9 cellular contexts compared by ENCODE assay signal in the genomic region with DNA sequence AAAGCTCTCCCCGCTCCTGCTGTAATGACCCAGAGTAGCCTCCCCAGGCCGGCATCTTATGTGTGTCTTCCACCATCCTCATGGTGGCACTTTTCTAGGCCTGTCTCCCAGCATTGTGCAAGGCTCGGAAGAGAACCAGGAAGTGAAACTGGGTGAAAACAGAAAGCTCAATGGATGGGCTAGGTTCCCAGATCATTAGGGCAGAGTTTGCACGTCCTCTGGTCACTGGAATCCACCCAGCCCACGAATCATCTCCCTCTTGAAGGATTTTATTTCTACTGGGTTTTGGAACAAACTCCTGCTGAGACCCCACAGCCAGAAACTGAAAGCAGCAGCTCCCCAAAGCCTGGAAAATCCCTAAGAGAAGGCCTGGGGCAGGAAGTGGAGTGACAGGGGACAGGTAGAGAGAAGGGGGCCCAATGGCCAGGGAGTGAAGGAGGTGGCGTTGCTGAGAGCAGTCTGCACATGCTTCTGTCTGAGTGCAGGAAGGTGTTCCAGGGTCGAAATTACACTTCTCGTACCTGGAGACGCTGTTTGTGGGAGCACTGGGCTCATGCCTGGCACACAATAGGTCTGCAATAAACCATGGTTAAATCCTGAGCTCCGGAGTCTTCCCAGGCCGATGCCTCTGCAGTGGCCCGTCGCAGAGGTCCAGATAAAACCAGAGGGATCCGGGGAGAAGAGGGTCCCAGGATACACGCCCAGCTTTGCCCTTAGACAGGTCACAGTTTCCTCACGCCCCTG. TPM values are rescaled to one million over a fixed set of nuclear protein-coding genes. Genes with fewer than 3 reads are reported as not detected.
A peak's percentile ranks its signal among the peaks of the same experiment; 100 is the strongest.
DNase-seq lines count a peak whose midpoint lies in the region; ATAC-seq and TF ChIP-seq lines count a peak whose summit lies in the region.
"Had no signal": no experiment of that assay in that cellular context is flagged by ENCODE, and none has a peak within 500 bp of the region (broad histone marks: within the 10 kb centered on the region; RNA-seq: fewer than 3 reads in every experiment).

No MANE protein-coding gene starts in this region.

- H3K27me3 ChIP-seq in uterus, result no peaks in the 10 kb centered on the region

- intact Hi-C loops in uterus (cut with DNase I; ENCODE audit: low total_unique reads), result no loop called here

- H3K9me3 ChIP-seq in uterus, result no peaks in the 10 kb centered on the region

- TF ChIP-seq POLR2A in uterus (IDR thresholded peaks at IDR 0.05), result no peak

- POLR2A ChIA-PET in RWPE1 (lab: Yijun Ruan, JAX; ENCODE audit: low non-redundant PET), result no interaction called here

- H3K27ac ChIP-seq in uterus (peak overlapping the region; percentile 53 to 72), RWPE1 (no peak overlapping the region)

- TF ChIP-seq CTCF in uterus (IDR thresholded peaks at IDR 0.05), result no peak
- TF ChIP-seq CTCF in RWPE1 (conservative IDR thresholded peaks at IDR 0.05; ENCODE audit: low read depth), result no peak

- H3K36me3 ChIP-seq in uterus, result no peaks in the 10 kb centered on the region

- DNase-seq in SKM-1 treated with dmso at 0.1 percent for 144 hours (lab: John Stamatoyannopoulos, UW; ENCODE audit: unreplicated experiment) (peak; percentile 49), SKM-1 (lab: John Stamatoyannopoulos, UW; ENCODE audit: unreplicated experiment) (no peak), dermis blood vessel endothelial cell (peak; percentile 66), mesenteric fat pad (ENCODE audit: low spot score) (peak; percentile 87), uterus (peak; percentile 54 to 64), RWPE1 (ENCODE audit: low spot score) (no peak), NCI-H82 (lab: John Stamatoyannopoulos, UW) (no peak)
- DNase-seq: AML-193 had no signal

- no peak overlapping the region for H3K4me3 ChIP-seq in uterus

- CTCF ChIA-PET in RWPE1 (lab: Yijun Ruan, JAX), result interaction anchor here (1.2 to 1.3 kb wide), 2 partner anchors 48 to 100 kb away, joined by 3 to 4 read pairs; no protein-coding TSS in a partner anchor

- no peaks in the 10 kb centered on the region for H3K4me1 ChIP-seq in uterus

- ATAC-seq in HG03280 (IDR thresholded peaks at IDR 0.05; ENCODE audit: unreplicated experiment), result no peak

RNA-seq across cellular contexts. Expression of gene ACVRL1, which starts 15.6 kb away (rescaled TPM):
- total RNA-seq in dermis blood vessel endothelial cell (680 and 721 TPM in 2 replicates), mesenteric fat pad (85.2 TPM), uterus (100 to 1,000 TPM in 3 of 4 donors, 10 to 100 TPM in 1; 52.1 to 161 (median 127) TPM)

RNA-seq across cellular contexts. Expression of gene ACVR1B, which starts 28.6 kb away (rescaled TPM):
- total RNA-seq in dermis blood vessel endothelial cell (9.9 and 17.4 TPM in 2 replicates), mesenteric fat pad (40.9 TPM), uterus (10 to 100 TPM in 3 of 4 donors, 1 to 10 TPM in 1; 2.6 to 31.6 (median 14.4) TPM)

RNA-seq across cellular contexts. Expression of gene ANKRD33, which starts 35.0 kb away (rescaled TPM):
- total RNA-seq in dermis blood vessel endothelial cell (0.19 TPM in 1 of 2 replicates, not detected in the other), mesenteric fat pad (not detected), uterus (1 to 10 TPM in 1 of 4 donors, under 1 TPM in 2, not detected in 1; 0.14 to 2.9 (median 0.27) TPM)

Comparison
In these comparisons a context has a peak if more than half of its experiments do, and no peak if none do; other contexts are left out.
1. DNase-seq: peak in SKM-1 treated with dmso at 0.1 percent for 144 hours (single experiment), dermis blood vessel endothelial cell (single experiment), mesenteric fat pad (single experiment) and uterus (2 of 2); none in SKM-1 (single experiment), RWPE1 (single experiment) and NCI-H82 (single experiment).